1 cellular context compared by ENCODE assay signal in the genomic region with DNA sequence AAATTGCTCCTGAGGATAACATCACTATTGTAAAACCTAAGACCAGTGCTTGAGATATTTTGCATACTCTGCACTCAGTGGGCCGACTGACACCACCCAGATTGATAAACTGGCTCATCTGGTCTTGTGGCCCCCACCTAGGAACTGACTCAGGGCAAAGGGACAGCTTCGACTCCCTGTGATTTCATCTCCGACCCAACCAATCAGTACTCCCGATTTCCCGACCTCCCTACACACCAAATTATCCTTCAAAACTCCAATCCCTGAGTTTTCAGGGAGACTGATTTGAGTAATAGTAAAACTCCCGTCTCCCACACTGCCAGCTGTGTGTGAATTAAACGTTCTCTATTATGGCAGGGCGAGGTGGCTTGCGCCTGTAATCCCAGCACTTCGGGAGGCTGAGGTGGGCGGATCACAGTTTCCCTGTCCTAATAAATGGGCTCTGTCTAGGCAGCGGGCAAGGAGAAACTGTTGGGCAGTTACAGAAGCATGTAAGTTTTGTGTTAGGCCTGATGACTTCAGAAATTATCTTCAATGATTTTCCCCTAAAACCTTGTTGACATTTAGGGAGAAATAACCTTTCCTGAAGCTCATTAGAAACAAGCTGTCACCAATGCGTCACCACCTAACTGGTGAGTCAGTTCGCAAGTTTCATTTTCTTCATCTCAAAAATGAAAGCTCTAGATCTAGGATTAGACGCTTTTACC.
TF ChIP-seq lines count a peak whose summit lies in the region.

No MANE protein-coding gene starts in this region.

TF ChIP-seq in K562, 482 proteins besides CTCF, POLR2A, EP300 and RAD21 (continued from another document and continues in another):
- TF ChIP-seq, protein P1, sequence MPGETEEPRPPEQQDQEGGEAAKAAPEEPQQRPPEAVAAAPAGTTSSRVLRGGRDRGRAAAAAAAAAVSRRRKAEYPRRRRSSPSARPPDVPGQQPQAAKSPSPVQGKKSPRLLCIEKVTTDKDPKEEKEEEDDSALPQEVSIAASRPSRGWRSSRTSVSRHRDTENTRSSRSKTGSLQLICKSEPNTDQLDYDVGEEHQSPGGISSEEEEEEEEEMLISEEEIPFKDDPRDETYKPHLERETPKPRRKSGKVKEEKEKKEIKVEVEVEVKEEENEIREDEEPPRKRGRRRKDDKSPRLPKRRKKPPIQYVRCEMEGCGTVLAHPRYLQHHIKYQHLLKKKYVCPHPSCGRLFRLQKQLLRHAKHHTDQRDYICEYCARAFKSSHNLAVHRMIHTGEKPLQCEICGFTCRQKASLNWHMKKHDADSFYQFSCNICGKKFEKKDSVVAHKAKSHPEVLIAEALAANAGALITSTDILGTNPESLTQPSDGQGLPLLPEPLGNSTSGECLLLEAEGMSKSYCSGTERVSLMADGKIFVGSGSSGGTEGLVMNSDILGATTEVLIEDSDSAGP (CRISPR knock-in tag; IDR thresholded peaks at IDR 0.05), result no peak
- TF ChIP-seq PCBP1 (IDR thresholded peaks at IDR 0.05; ENCODE audit: low read depth, low read length, poor library complexity, severe bottlenecking) (no peak), MAFG (tag; conservative IDR thresholded peaks at IDR 0.05) (no peak; the same call in 1 of the 2 replicates), ZNF584 (CRISPR knock-in tag; IDR thresholded peaks at IDR 0.05; ENCODE audit: low read depth) (no peak), PHF20 (IDR thresholded peaks at IDR 0.05; ENCODE audit: partially characterized antibody) (no peak), MEF2A (IDR thresholded peaks at IDR 0.05; ENCODE audit: control insufficient read depth, low read depth, low read length) (no peak), BCL6 (CRISPR knock-in tag; IDR thresholded peaks at IDR 0.05) (no peak), PRMT5 (CRISPR knock-in tag; IDR thresholded peaks at IDR 0.05) (no peak), ZBTB40 (IDR thresholded peaks at IDR 0.05) (0 out of 2 replicates have a peak, but pooled peaks have one; percentile 19), ZBTB40 (CRISPR knock-in tag; IDR thresholded peaks at IDR 0.05) (no peak), POLR2H (tag; IDR thresholded peaks at IDR 0.05; ENCODE audit: low read depth) (no peak), MCM2 (IDR thresholded peaks at IDR 0.05; ENCODE audit: low read depth) (no peak), HNRNPK (IDR thresholded peaks at IDR 0.05; ENCODE audit: low read depth, low read length, poor library complexity, severe bottlenecking) (no peak), HEY1 (CRISPR knock-in tag; IDR thresholded peaks at IDR 0.05; ENCODE audit: borderline replicate concordance) (no peak), HNRNPL (IDR thresholded peaks at IDR 0.05; ENCODE audit: low read depth, low read length) (no peak), CEBPB (tag; IDR thresholded peaks at IDR 0.05) (no peak), GABPB2 (CRISPR knock-in tag; conservative IDR thresholded peaks at IDR 0.05) (no peak), SRF (CRISPR knock-in tag; IDR thresholded peaks at IDR 0.05) (no peak), E2F8 (IDR thresholded peaks at IDR 0.05; ENCODE audit: low read depth, partially characterized antibody) (no peak), ZC3H11A (IDR thresholded peaks at IDR 0.05; ENCODE audit: low read depth, low read length) (no peak), ZNF431 (CRISPR knock-in tag; IDR thresholded peaks at IDR 0.05) (no peak)
- TF ChIP-seq, protein P2, sequence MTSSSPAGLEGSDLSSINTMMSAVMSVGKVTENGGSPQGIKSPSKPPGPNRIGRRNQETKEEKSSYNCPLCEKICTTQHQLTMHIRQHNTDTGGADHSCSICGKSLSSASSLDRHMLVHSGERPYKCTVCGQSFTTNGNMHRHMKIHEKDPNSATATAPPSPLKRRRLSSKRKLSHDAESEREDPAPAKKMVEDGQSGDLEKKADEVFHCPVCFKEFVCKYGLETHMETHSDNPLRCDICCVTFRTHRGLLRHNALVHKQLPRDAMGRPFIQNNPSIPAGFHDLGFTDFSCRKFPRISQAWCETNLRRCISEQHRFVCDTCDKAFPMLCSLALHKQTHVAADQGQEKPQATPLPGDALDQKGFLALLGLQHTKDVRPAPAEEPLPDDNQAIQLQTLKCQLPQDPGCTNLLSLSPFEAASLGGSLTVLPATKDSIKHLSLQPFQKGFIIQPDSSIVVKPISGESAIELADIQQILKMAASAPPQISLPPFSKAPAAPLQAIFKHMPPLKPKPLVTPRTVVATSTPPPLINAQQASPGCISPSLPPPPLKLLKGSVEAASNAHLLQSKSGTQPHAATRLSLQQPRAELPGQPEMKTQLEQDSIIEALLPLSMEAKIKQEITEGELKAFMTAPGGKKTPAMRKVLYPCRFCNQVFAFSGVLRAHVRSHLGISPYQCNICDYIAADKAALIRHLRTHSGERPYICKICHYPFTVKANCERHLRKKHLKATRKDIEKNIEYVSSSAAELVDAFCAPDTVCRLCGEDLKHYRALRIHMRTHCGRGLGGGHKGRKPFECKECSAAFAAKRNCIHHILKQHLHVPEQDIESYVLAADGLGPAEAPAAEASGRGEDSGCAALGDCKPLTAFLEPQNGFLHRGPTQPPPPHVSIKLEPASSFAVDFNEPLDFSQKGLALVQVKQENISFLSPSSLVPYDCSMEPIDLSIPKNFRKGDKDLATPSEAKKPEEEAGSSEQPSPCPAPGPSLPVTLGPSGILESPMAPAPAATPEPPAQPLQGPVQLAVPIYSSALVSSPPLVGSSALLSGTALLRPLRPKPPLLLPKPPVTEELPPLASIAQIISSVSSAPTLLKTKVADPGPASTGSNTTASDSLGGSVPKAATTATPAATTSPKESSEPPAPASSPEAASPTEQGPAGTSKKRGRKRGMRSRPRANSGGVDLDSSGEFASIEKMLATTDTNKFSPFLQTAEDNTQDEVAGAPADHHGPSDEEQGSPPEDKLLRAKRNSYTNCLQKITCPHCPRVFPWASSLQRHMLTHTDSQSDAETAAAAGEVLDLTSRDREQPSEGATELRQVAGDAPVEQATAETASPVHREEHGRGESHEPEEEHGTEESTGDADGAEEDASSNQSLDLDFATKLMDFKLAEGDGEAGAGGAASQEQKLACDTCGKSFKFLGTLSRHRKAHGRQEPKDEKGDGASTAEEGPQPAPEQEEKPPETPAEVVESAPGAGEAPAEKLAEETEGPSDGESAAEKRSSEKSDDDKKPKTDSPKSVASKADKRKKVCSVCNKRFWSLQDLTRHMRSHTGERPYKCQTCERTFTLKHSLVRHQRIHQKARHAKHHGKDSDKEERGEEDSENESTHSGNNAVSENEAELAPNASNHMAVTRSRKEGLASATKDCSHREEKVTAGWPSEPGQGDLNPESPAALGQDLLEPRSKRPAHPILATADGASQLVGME (CRISPR knock-in tag; IDR thresholded peaks at IDR 0.05), result no peak
- TF ChIP-seq, protein P3, sequence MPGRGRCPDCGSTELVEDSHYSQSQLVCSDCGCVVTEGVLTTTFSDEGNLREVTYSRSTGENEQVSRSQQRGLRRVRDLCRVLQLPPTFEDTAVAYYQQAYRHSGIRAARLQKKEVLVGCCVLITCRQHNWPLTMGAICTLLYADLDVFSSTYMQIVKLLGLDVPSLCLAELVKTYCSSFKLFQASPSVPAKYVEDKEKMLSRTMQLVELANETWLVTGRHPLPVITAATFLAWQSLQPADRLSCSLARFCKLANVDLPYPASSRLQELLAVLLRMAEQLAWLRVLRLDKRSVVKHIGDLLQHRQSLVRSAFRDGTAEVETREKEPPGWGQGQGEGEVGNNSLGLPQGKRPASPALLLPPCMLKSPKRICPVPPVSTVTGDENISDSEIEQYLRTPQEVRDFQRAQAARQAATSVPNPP (IDR thresholded peaks at IDR 0.05; ENCODE audit: borderline replicate concordance, insufficient read depth, insufficient read length), result no peak
- TF ChIP-seq, protein P4, sequence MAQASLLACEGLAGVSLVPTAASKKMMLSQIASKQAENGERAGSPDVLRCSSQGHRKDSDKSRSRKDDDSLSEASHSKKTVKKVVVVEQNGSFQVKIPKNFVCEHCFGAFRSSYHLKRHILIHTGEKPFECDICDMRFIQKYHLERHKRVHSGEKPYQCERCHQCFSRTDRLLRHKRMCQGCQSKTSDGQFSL (CRISPR knock-in tag; IDR thresholded peaks at IDR 0.05), result no peak
- TF ChIP-seq, protein P4 (tag; IDR thresholded peaks at IDR 0.05), result no peak
- TF ChIP-seq, protein P5, sequence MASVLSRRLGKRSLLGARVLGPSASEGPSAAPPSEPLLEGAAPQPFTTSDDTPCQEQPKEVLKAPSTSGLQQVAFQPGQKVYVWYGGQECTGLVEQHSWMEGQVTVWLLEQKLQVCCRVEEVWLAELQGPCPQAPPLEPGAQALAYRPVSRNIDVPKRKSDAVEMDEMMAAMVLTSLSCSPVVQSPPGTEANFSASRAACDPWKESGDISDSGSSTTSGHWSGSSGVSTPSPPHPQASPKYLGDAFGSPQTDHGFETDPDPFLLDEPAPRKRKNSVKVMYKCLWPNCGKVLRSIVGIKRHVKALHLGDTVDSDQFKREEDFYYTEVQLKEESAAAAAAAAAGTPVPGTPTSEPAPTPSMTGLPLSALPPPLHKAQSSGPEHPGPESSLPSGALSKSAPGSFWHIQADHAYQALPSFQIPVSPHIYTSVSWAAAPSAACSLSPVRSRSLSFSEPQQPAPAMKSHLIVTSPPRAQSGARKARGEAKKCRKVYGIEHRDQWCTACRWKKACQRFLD (CRISPR knock-in tag; IDR thresholded peaks at IDR 0.05), result peak; percentile 14; the same call in 1 of the 2 replicates
- TF ChIP-seq, protein P6, sequence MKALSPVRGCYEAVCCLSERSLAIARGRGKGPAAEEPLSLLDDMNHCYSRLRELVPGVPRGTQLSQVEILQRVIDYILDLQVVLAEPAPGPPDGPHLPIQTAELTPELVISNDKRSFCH (CRISPR knock-in tag; IDR thresholded peaks at IDR 0.05), result no peak
- TF ChIP-seq, protein P6 (tag; IDR thresholded peaks at IDR 0.05), result no peak
